Comparison of ENCODE assay signal across 22 cellular contexts in the genomic region with DNA sequence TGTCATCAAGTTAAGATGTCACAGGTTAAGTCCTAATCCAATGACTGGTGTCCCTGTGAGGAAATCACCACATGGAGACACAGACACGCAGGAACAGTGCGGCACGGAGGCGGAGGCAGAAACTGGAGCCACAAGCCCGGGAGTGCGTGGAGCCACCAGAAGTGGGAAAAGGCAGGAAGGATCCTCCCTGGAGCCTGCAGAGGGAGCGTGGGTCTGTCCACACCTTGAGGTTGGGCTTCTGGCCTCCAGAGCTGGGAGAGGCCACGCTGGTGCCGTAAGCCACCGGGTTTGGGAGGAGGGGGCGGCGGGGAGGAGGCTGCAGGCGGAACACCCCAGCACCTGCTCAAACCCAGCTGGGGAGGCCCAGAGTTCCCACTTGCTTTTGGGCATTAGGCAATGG. TPM values are rescaled to one million over a fixed set of nuclear protein-coding genes. Genes with fewer than 3 reads are reported as not detected.
"Had no signal": no experiment of that assay in that cellular context is flagged by ENCODE, and none has a peak within 500 bp of the region (broad histone marks: within the 10 kb centered on the region; RNA-seq: fewer than 3 reads in every experiment).

No MANE protein-coding gene starts in this region.

- H3K36me3 ChIP-seq: ovary, right atrium auricular region had no signal

- H3K9me3 ChIP-seq: body of pancreas, heart right ventricle, neutrophil, ovary, psoas muscle, right atrium auricular region had no signal

- H3K27me3 Mint-ChIP-seq: activated naive CD4-positive, alpha-beta T cell treated with anti-CD3 and anti-CD28 coated beads, Interleukin-2, amount 50 U/mL, for 24 hours had no signal

- H3K4me3 ChIP-seq: body of pancreas, heart right ventricle, ovary, psoas muscle, right atrium auricular region had no signal

- H3K27ac Mint-ChIP-seq: activated naive CD4-positive, alpha-beta T cell treated with anti-CD3 and anti-CD28 coated beads, Interleukin-2, amount 50 U/mL, for 24 hours; activated T-cell treated with anti-CD3 and anti-CD28 coated beads, Interleukin-2, amount 50 U/mL, for 72 hours had no signal

- H3K9me3 Mint-ChIP-seq: activated naive CD4-positive, alpha-beta T cell treated with anti-CD3 and anti-CD28 coated beads, Interleukin-2, amount 50 U/mL, for 24 hours; activated T-cell treated with anti-CD3 and anti-CD28 coated beads, Interleukin-2, amount 50 U/mL, for 72 hours had no signal

- H3K27me3 ChIP-seq: body of pancreas, heart right ventricle, neutrophil, ovary, right atrium auricular region had no signal

- H3K4me3 Mint-ChIP-seq: activated naive CD4-positive, alpha-beta T cell treated with anti-CD3 and anti-CD28 coated beads, Interleukin-2, amount 50 U/mL, for 24 hours; activated T-cell treated with anti-CD3 and anti-CD28 coated beads, Interleukin-2, amount 50 U/mL, for 72 hours had no signal

- H3K27ac ChIP-seq: body of pancreas, heart right ventricle, neutrophil, ovary, psoas muscle, right atrium auricular region had no signal

- H3K36me3 Mint-ChIP-seq: activated naive CD4-positive, alpha-beta T cell treated with anti-CD3 and anti-CD28 coated beads, Interleukin-2, amount 50 U/mL, for 24 hours had no signal

- DNase-seq: activated CD4-positive, alpha-beta T cell treated with anti-CD3 and anti-CD28 coated beads, Interleukin-2, amount 50 U/mL, for 4 hours; activated gamma-delta T cell treated with Interleukin-2 at 50 U/mL for 16 hours; activated T-cell treated with anti-CD3 and anti-CD28 coated beads, Interleukin-2, amount 50 U/mL, for 72 hours; anterior cingulate cortex; body of pancreas; heart right ventricle; left colon; mesenchymal stem cell; ovary; psoas muscle; stimulated activated CD4-positive, alpha-beta T cell treated with anti-CD3 and anti-CD28 coated beads, Interleukin-4, amount 100 ng/mL, for 4 hours; stimulated activated naive CD8-positive, alpha-beta T cell treated with anti-CD3 and anti-CD28 coated beads, Interleukin-15, Interleukin-2, amounts not matched to agents 100 U/mL and 50 U/mL, for 24 hours; T-helper 9 cell had no signal

RNA-seq across cellular contexts. Expression of gene RBBP8NL, which starts 24.0 kb away (rescaled TPM):
- total RNA-seq: activated T-cell treated with anti-CD3 and anti-CD28 coated beads, Interleukin-2, amount 50 U/mL, for 72 hours; cardiac septum; chondrocyte; fibroblast of villous mesenchyme; heart right ventricle; mononuclear cell; psoas muscle; right atrium auricular region; subcutaneous adipose tissue; T-helper 1 cell treated with Interleukin-12 subunit alpha and Interleukin-12 subunit beta and Interleukin-4 antibody, amounts not matched to agents 30 ng/mL and 1 ng/mL, for 36 hours had no signal
- polyA plus RNA-seq: heart right ventricle, ovary had no signal
